Comparison of ENCODE assay signal across 15 cellular contexts in genomic region chr15:27342991-27343390, GRCh38.
DNase-seq lines count a peak whose midpoint lies in the region; ATAC-seq and TF ChIP-seq lines count a peak whose summit lies in the region.
"Had no signal": no experiment of that assay in that cellular context is flagged by ENCODE, and none has a peak within 500 bp of the region (broad histone marks: within the 10 kb centered on the region; RNA-seq: fewer than 3 reads in every experiment).

No MANE protein-coding gene starts in this region.

- WGBS in heart left ventricle, 4 donors, result 49 to 65% (median 53%) methylated on average over 8 of the region's 8 CpGs

- H3K9me3 ChIP-seq in heart left ventricle, result peaks cover 0 to 3% (median 0%) of the 10 kb centered on the region in 12 donors

- intact Hi-C loops in heart left ventricle (cut with DNase I), result no loop called here

- no peaks in the 10 kb centered on the region for H3K36me3 ChIP-seq in heart left ventricle
- H3K36me3 ChIP-seq: SJSA1 had no signal

- H3K4me3 ChIP-seq in heart left ventricle, result no peak overlapping the region
- H3K4me3 ChIP-seq: SJSA1 had no signal

- H3K27ac ChIP-seq in heart left ventricle, result no peak overlapping the region
- H3K27ac ChIP-seq: SJSA1 had no signal

- no peaks in the 10 kb centered on the region for H3K27me3 ChIP-seq in heart left ventricle
- H3K27me3 ChIP-seq: SJSA1 had no signal

- no peak for TF ChIP-seq POLR2A in heart left ventricle (IDR thresholded peaks at IDR 0.05)

- DNase-seq in COR-L47 (lab: John Stamatoyannopoulos, UW) (peak; percentile 77), NCI-H1417 (lab: John Stamatoyannopoulos, UW) (peak; percentile 45 to 92 (median 80)), WTC11 (ENCODE audit: low spot score) (peak; percentile 29), left kidney (ENCODE audit: low read depth, low spot score) (peak; percentile 83), heart left ventricle (no peak), putamen (ENCODE audit: low spot score) (no peak), H4 (ENCODE audit: low spot score) (no peak)
- DNase-seq: CD8-positive, alpha-beta memory T cell; EL; Kasumi-1; NCI-H2029 treated with DMSO at 0.1 percent for 48 hours; NCI-H2227 treated with DMSO at 0.1 percent for 48 hours; NCI-H526 treated with DMSO at 0.1 percent for 48 hours; RPMI8226 had no signal

- H3K4me1 ChIP-seq in heart left ventricle, result no peaks in the 10 kb centered on the region
- H3K4me1 ChIP-seq: SJSA1 had no signal

- H3K4me1 Mint-ChIP-seq in WTC11, result peaks cover 32% of the 10 kb centered on the region
- H3K4me1 Mint-ChIP-seq: CD8-positive, alpha-beta memory T cell had no signal

- H3K4me3 Mint-ChIP-seq in WTC11, result no peak overlapping the region
- H3K4me3 Mint-ChIP-seq: CD8-positive, alpha-beta memory T cell had no signal

- CTCF ChIA-PET in WTC11 (lab: Charles Lee), result interaction anchor here (2.6 kb wide), 1 partner anchor 15 kb away, joined by 13 read pairs; no protein-coding TSS in a partner anchor

- no peaks in the 10 kb centered on the region for H3K27me3 Mint-ChIP-seq in WTC11 (ENCODE audit: low read depth)

- peaks cover 12% of the 10 kb centered on the region for H3K9me3 Mint-ChIP-seq in WTC11

- H3K27ac Mint-ChIP-seq in WTC11, result no peak overlapping the region
- H3K27ac Mint-ChIP-seq: CD8-positive, alpha-beta memory T cell had no signal

- ATAC-seq in WTC11 (peak; percentile 78), heart left ventricle (no peak)

- no peaks in the 10 kb centered on the region for H3K36me3 Mint-ChIP-seq in WTC11
- H3K36me3 Mint-ChIP-seq: CD8-positive, alpha-beta memory T cell had no signal

- POLR2A ChIA-PET in WTC11 (lab: Charles Lee), result no interaction called here

- TF ChIP-seq CTCF in WTC11 (IDR thresholded peaks at IDR 0.05) (no peak), heart left ventricle (IDR thresholded peaks at IDR 0.05) (no peak)

TF ChIP-seq in WTC11, 78 proteins besides CTCF, POLR2A, EP300 and RAD21:
- 0 out of 2 replicates have a peak, but pooled peaks have one; percentile 18 for TF ChIP-seq MAX (CRISPR knock-in tag; IDR thresholded peaks at IDR 0.05)
- no peak for TF ChIP-seq IRF1 (CRISPR knock-in tag; IDR thresholded peaks at IDR 0.05)
- no peak for TF ChIP-seq ZNF121 (CRISPR knock-in tag; IDR thresholded peaks at IDR 0.05)
- peak; percentile 17; the same call in 1 of the 2 replicates for TF ChIP-seq USF2 (CRISPR knock-in tag; IDR thresholded peaks at IDR 0.05)
- TF ChIP-seq, protein P1, sequence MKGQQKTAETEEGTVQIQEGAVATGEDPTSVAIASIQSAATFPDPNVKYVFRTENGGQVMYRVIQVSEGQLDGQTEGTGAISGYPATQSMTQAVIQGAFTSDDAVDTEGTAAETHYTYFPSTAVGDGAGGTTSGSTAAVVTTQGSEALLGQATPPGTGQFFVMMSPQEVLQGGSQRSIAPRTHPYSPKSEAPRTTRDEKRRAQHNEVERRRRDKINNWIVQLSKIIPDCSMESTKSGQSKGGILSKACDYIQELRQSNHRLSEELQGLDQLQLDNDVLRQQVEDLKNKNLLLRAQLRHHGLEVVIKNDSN (CRISPR knock-in tag; IDR thresholded peaks at IDR 0.05), result 0 out of 2 replicates have a peak, but pooled peaks have one; percentile 18

Comparison
In these comparisons a context has a peak if more than half of its experiments do, and no peak if none do; other contexts are left out.
1. DNase-seq: peak in COR-L47 (single experiment), NCI-H1417 (3 of 3), WTC11 (single experiment) and left kidney (single experiment); none in heart left ventricle (0 of 5), putamen (single experiment) and H4 (single experiment).